ENCODE assay signal across 25 cellular contexts in genomic region chrX:47878198-47878597, GRCh38.
"Had no signal": no experiment of that assay in that cellular context is flagged by ENCODE, and none has a peak within 500 bp of the region (broad histone marks: within the 10 kb centered on the region; RNA-seq: fewer than 3 reads in every experiment).

No MANE protein-coding gene starts in this region.

- H3K27ac Mint-ChIP-seq: dendritic cell treated with granulocyte-macrophage colony-stimulating factor and Interleukin-4, amounts not matched to agents 40 ng/mL and 50 ng/mL, for 4 days; endodermal cell; naive B cell; nephron; neural progenitor cell; progenitor cell of endocrine pancreas; stimulated activated memory B cell treated with anti-CD40 and anti-IgM and Interleukin-4, amounts not matched to agents 10 μg/mL and 1 μg/mL and 100 μg/mL, for 72 hours had no signal

- H3K27me3 Mint-ChIP-seq: dendritic cell treated with granulocyte-macrophage colony-stimulating factor and Interleukin-4, amounts not matched to agents 40 ng/mL and 50 ng/mL, for 4 days; naive B cell; progenitor cell of endocrine pancreas; stimulated activated memory B cell treated with anti-CD40 and anti-IgM and Interleukin-4, amounts not matched to agents 10 μg/mL and 1 μg/mL and 100 μg/mL, for 72 hours had no signal

- H3K4me1 Mint-ChIP-seq: endodermal cell; nephron; neural progenitor cell; stimulated activated memory B cell treated with anti-CD40 and anti-IgM and Interleukin-4, amounts not matched to agents 10 μg/mL and 1 μg/mL and 100 μg/mL, for 72 hours had no signal

- H3K9me3 ChIP-seq: colonic mucosa, gastrocnemius medialis, lower lobe of right lung, right lobe of liver, thoracic aorta, tibial nerve had no signal

- ATAC-seq: esophagus mucosa; gastrocnemius medialis; left ventricle myocardium superior; lower lobe of right lung; right lobe of liver; stimulated activated memory B cell treated with anti-CD40 and anti-IgM and Interleukin-4, amounts not matched to agents 10 μg/mL and 1 μg/mL and 100 μg/mL, for 72 hours; stimulated activated naive CD8-positive, alpha-beta T cell treated with anti-CD3 and anti-CD28 coated beads, Interleukin-15, Interleukin-2, amounts not matched to agents 100 U/mL and 50 U/mL, for 24 hours had no signal

- H3K27me3 ChIP-seq: colonic mucosa, gastrocnemius medialis, neural progenitor cell, right lobe of liver, tibial nerve, upper lobe of left lung had no signal

- FAIRE-seq: keratinocyte, urothelium cell line had no signal

- H3K9ac ChIP-seq: neural progenitor cell, parathyroid adenoma had no signal

- H3K4me2 ChIP-seq: neural progenitor cell had no signal

- H2AFZ ChIP-seq: neural progenitor cell, parathyroid adenoma had no signal

- H3K4me1 ChIP-seq: colonic mucosa, gastrocnemius medialis, lower lobe of right lung, neural progenitor cell, parathyroid adenoma, right lobe of liver, tibial nerve, upper lobe of left lung had no signal

- H3K36me3 ChIP-seq: colonic mucosa, gastrocnemius medialis, lower lobe of right lung, neural progenitor cell, right lobe of liver, thoracic aorta, upper lobe of left lung had no signal

- H3K27ac ChIP-seq: colonic mucosa, epithelial cell of prostate, gastrocnemius medialis, lower lobe of right lung, neural progenitor cell, parathyroid adenoma, right lobe of liver, thoracic aorta, tibial nerve, upper lobe of left lung had no signal

- H3K4me3 Mint-ChIP-seq: dendritic cell treated with granulocyte-macrophage colony-stimulating factor and Interleukin-4, amounts not matched to agents 40 ng/mL and 50 ng/mL, for 4 days; endodermal cell; nephron; neural progenitor cell; stimulated activated memory B cell treated with anti-CD40 and anti-IgM and Interleukin-4, amounts not matched to agents 10 μg/mL and 1 μg/mL and 100 μg/mL, for 72 hours had no signal

- H3K79me2 ChIP-seq: parathyroid adenoma had no signal

- DNase-seq: colonic mucosa; effector CD8-positive, alpha-beta T cell; endodermal cell; foreskin fibroblast; gastrocnemius medialis; head of caudate nucleus; left ventricle myocardium superior; lower lobe of right lung; naive B cell; right lobe of liver; stimulated activated CD4-positive, alpha-beta T cell treated with anti-CD3 and anti-CD28 coated beads, Interleukin-4, amount 100 ng/mL, for 4 hours; stimulated activated naive CD8-positive, alpha-beta T cell treated with anti-CD3 and anti-CD28 coated beads, Interleukin-15, Interleukin-2, amounts not matched to agents 100 U/mL and 50 U/mL, for 24 hours; upper lobe of left lung had no signal

- H3K4me3 ChIP-seq: colonic mucosa, gastrocnemius medialis, lower lobe of right lung, neural progenitor cell, right lobe of liver, thoracic aorta, tibial nerve, upper lobe of left lung had no signal
